ENCODE assay signal across 11 cellular contexts in the genomic region with DNA sequence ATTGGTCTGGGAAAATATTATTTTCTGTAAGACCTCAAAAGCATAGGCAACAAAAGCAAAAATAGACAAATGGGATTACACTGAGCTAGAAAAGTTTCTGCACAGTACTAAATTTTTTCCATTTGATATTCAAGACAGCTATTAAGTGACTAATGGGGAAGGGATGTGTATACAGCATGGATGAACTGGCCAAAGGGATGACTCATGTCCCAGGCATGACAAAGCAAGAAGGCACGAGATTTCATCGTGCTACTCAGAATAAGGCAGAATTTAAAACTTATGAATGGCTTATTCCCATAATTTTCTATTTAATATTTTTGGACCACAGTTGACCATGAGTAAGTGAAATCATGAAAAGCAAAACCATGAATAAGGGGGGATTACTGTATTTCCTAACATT.
DNase-seq lines count a peak whose midpoint lies in the region; ATAC-seq, FAIRE-seq and TF ChIP-seq lines count a peak whose summit lies in the region.
"Had no signal": no experiment of that assay in that cellular context is flagged by ENCODE, and none has a peak within 500 bp of the region (broad histone marks: within the 10 kb centered on the region; RNA-seq: fewer than 3 reads in every experiment).

No MANE protein-coding gene starts in this region.

- H4K5ac ChIP-seq in IMR-90 (ENCODE audit: low read depth, low read length) = no peak overlapping the region

- no peak overlapping the region for H3K4ac ChIP-seq in IMR-90 (ENCODE audit: low read depth, low read length)

- H3K9me3 Mint-ChIP-seq in activated CD8-positive, alpha-beta T cell treated with anti-CD3 and anti-CD28 coated beads for 36 hours = no peaks in the 10 kb centered on the region

- no peak for TF ChIP-seq POLR2A in IMR-90 (IDR thresholded peaks at IDR 0.05; ENCODE audit: low read depth, low read length)

- H3K27ac ChIP-seq in IMR-90 (ENCODE audit: insufficient read depth, low read length) (no peak overlapping the region; the same call in 1 of the 2 replicates), brain microvascular endothelial cell (peak overlapping the region; percentile 34), keratinocyte (ENCODE audit: control insufficient read depth, insufficient read depth, low read length) (no peak overlapping the region)
- H3K27ac ChIP-seq: BLaER1 treated with 17β-estradiol and CSF1 and Interleukin-3, amounts not matched to agents 10 nM and 100 nM had no signal

- no peak overlapping the region for H3K56ac ChIP-seq in IMR-90 (ENCODE audit: extremely low read depth, insufficient read depth, low read length)

- H3K9me3 ChIP-seq in IMR-90 (ENCODE audit: control insufficient read depth, insufficient read depth, low read length) (no peaks in the 10 kb centered on the region), keratinocyte (ENCODE audit: control insufficient read depth, low read depth, low read length) (no peaks in the 10 kb centered on the region)
- H3K9me3 ChIP-seq: BLaER1 treated with 17β-estradiol and CSF1 and Interleukin-3, amounts not matched to agents 10 nM and 100 nM had no signal

- no peaks in the 10 kb centered on the region for H3K27me3 Mint-ChIP-seq in activated CD8-positive, alpha-beta T cell treated with anti-CD3 and anti-CD28 coated beads for 36 hours

- H3K79me2 ChIP-seq in keratinocyte (ENCODE audit: control insufficient read depth, insufficient read depth, low read length) = no peaks in the 10 kb centered on the region

- H3K18ac ChIP-seq in IMR-90 (ENCODE audit: low read depth, low read length) = no peak overlapping the region

- H3K27me3 ChIP-seq in IMR-90 (ENCODE audit: control insufficient read depth, insufficient read depth, low read length) (no peaks in the 10 kb centered on the region), brain microvascular endothelial cell (replicated peaks) (no peaks in the 10 kb centered on the region), keratinocyte (ENCODE audit: control insufficient read depth, extremely low read depth, insufficient read depth, low read length) (no peaks in the 10 kb centered on the region)
- H3K27me3 ChIP-seq: BLaER1 treated with 17β-estradiol and CSF1 and Interleukin-3, amounts not matched to agents 10 nM and 100 nM had no signal

- H3K4me1 Mint-ChIP-seq in activated CD8-positive, alpha-beta T cell treated with anti-CD3 and anti-CD28 coated beads for 36 hours (ENCODE audit: low read depth) = no peaks in the 10 kb centered on the region

- H4K20me1 ChIP-seq in IMR-90 (ENCODE audit: insufficient read depth, low read length) (no peaks in the 10 kb centered on the region), keratinocyte (ENCODE audit: control insufficient read depth, extremely low read depth, insufficient read depth, low read length) (no peaks in the 10 kb centered on the region)
- H4K20me1 ChIP-seq: BLaER1 treated with 17β-estradiol and CSF1 and Interleukin-3, amounts not matched to agents 10 nM and 100 nM had no signal

- H2BK120ac ChIP-seq in IMR-90 (ENCODE audit: low read depth, low read length) = no peak overlapping the region

- peak overlapping the region; percentile 84 for H2BK5ac ChIP-seq in IMR-90 (ENCODE audit: low read depth, low read length, poor library complexity, severe bottlenecking)

- no peak overlapping the region for H2AK5ac ChIP-seq in IMR-90 (ENCODE audit: low read depth, low read length)

- dilution Hi-C loops in IMR-90 (cut with HindIII; ENCODE audit: low sequenced_read_pairs, unreplicated experiment) (no loop called here), keratinocyte (cut with MboI; ENCODE audit: extremely low pct_ligation_motif_present, low sequenced_read_pairs) (no loop called here)

- H2BK15ac ChIP-seq in IMR-90 (ENCODE audit: low read depth, low read length) = no peak overlapping the region

- H2AFZ ChIP-seq in IMR-90 (replicated peaks; ENCODE audit: low read length, poor library complexity) (no peak overlapping the region), keratinocyte (ENCODE audit: control insufficient read depth, low read length) (no peak overlapping the region)

- H2BK20ac ChIP-seq in IMR-90 (ENCODE audit: low read depth, low read length) = no peak overlapping the region

- no peak overlapping the region for H4K8ac ChIP-seq in IMR-90 (ENCODE audit: low read depth in 2 of 2, low read length in 2 of 2)

- whole genome bisulfite sequencing in IMR-90 (ENCODE audit: extremely low coverage in 2 of 2, insufficient read length in 1 of 2), 2 experiments = no CpG with 5 or more reads among the region's 2 CpGs

- H3K79me1 ChIP-seq in IMR-90 (ENCODE audit: low read depth in 1 of 2, low read length in 2 of 2) = no peaks in the 10 kb centered on the region

- H3K9me1 ChIP-seq in IMR-90 (ENCODE audit: insufficient read depth, low read length) = peaks cover 2% of the 10 kb centered on the region; the same call in 1 of the 2 replicates
- H3K9me1 ChIP-seq in keratinocyte (ENCODE audit: control insufficient read depth, extremely low read depth, insufficient read depth, low read length) = no peaks in the 10 kb centered on the region

- CTCF ChIA-PET in IMR-90 (lab: Yijun Ruan, JAX) = no interaction called here
- CTCF ChIA-PET in activated CD8-positive, alpha-beta T cell treated with anti-CD3 and anti-CD28 coated beads for 36 hours (lab: Charles Lee) = no interaction called here

- POLR2A ChIA-PET in IMR-90 (lab: Charles Lee; ENCODE audit: unreplicated experiment) = no interaction called here
- POLR2A ChIA-PET in activated CD8-positive, alpha-beta T cell treated with anti-CD3 and anti-CD28 coated beads for 36 hours (lab: Charles Lee) = interaction anchor here (0.7 kb wide), 1 partner anchor 53 kb away, joined by 3 read pairs; no protein-coding TSS in a partner anchor

- H3K9ac ChIP-seq in IMR-90 (ENCODE audit: low read depth, low read length) (no peak overlapping the region), keratinocyte (ENCODE audit: control insufficient read depth, extremely low read depth, insufficient read depth, low read length) (no peak overlapping the region)
- H3K9ac ChIP-seq: BLaER1 treated with 17β-estradiol and CSF1 and Interleukin-3, amounts not matched to agents 10 nM and 100 nM had no signal

- in situ Hi-C loops in IMR-90 (cut with MboI; ENCODE audit: low sequenced_read_pairs) = no loop called here
- in situ Hi-C loops in brain microvascular endothelial cell (cut with HindIII; ENCODE audit: low pct_ligation_motif_present, low sequenced_read_pairs) = no loop called here

- TF ChIP-seq RAD21 in IMR-90 (IDR thresholded peaks at IDR 0.05; ENCODE audit: low read length) = no peak

- H3K4me1 ChIP-seq in IMR-90 (ENCODE audit: control insufficient read depth, insufficient read depth, low read length) = no peaks in the 10 kb centered on the region
- no peaks in the 10 kb centered on the region for H3K4me1 ChIP-seq in keratinocyte (ENCODE audit: control insufficient read depth, extremely low read depth, insufficient read depth, low read length)
- H3K4me1 ChIP-seq: BLaER1 treated with 17β-estradiol and CSF1 and Interleukin-3, amounts not matched to agents 10 nM and 100 nM had no signal

- no peak overlapping the region for H3K14ac ChIP-seq in IMR-90 (replicated peaks; ENCODE audit: low read depth, low read length)

- FAIRE-seq in keratinocyte (lab: Jason Lieb, UNC) = peak; percentile 65
- FAIRE-seq: GM12892 had no signal

- no peak overlapping the region for H2AK9ac ChIP-seq in IMR-90 (replicated peaks; ENCODE audit: low read depth, low read length, poor library complexity)

- ATAC-seq in IMR-90 (ENCODE audit: low read depth) = peak; percentile 98
- no peak for ATAC-seq in activated CD8-positive, alpha-beta T cell treated with anti-CD3 and anti-CD28 coated beads for 36 hours

- no peak overlapping the region for H3K4me3 Mint-ChIP-seq in activated CD8-positive, alpha-beta T cell treated with anti-CD3 and anti-CD28 coated beads for 36 hours

- no peak overlapping the region for H3K4me2 ChIP-seq in IMR-90 (ENCODE audit: low read depth, low read length)
- no peak overlapping the region for H3K4me2 ChIP-seq in keratinocyte (ENCODE audit: control insufficient read depth, extremely low read depth, insufficient read depth, low read depth, low read length)
- H3K4me2 ChIP-seq: BLaER1 treated with 17β-estradiol and CSF1 and Interleukin-3, amounts not matched to agents 10 nM and 100 nM had no signal

- H3K36me3 Mint-ChIP-seq in activated CD8-positive, alpha-beta T cell treated with anti-CD3 and anti-CD28 coated beads for 36 hours (ENCODE audit: low read depth) = no peaks in the 10 kb centered on the region

- H3K4me3 ChIP-seq in IMR-90 (ENCODE audit: insufficient read depth, low read depth, low read length) (no peak overlapping the region), brain microvascular endothelial cell (ENCODE audit: low read depth, low read length) (no peak overlapping the region), keratinocyte (ENCODE audit: control insufficient read depth in 2 of 3, extremely low read depth in 1 of 3, insufficient read depth in 2 of 3, low read depth in 1 of 3, low read length in 3 of 3) (no peak overlapping the region)
- H3K4me3 ChIP-seq: BLaER1 treated with 17β-estradiol and CSF1 and Interleukin-3, amounts not matched to agents 10 nM and 100 nM had no signal

- peak; percentile 56 for DNase-seq in AG08395 (ENCODE audit: low spot score)
- peak; percentile 97 for DNase-seq in IMR-90
- DNase-seq in brain microvascular endothelial cell = peak; percentile 93
- DNase-seq in keratinocyte (ENCODE audit: low read depth, low spot score) = peak; percentile 25
- no peak for DNase-seq in activated CD8-positive, alpha-beta T cell treated with anti-CD3 and anti-CD28 coated beads for 36 hours
- no peak for DNase-seq in NCI-H1048 (lab: John Stamatoyannopoulos, UW)
- no peak for DNase-seq in NCI-H187 (lab: John Stamatoyannopoulos, UW)
- DNase-seq in HuH-7.5 (ENCODE audit: low spot score) = no peak
- DNase-seq: activated CD4-positive, CD25-positive, alpha-beta regulatory T cell had no signal

- no peak overlapping the region for H3K23ac ChIP-seq in IMR-90 (ENCODE audit: low read depth, low read length)

- intact Hi-C loops in IMR-90 (cut with micrococcal nuclease) = no loop called here
- intact Hi-C loops in activated CD8-positive, alpha-beta T cell treated with anti-CD3 and anti-CD28 coated beads for 36 hours (cut with micrococcal nuclease) = no loop called here

- no peak for TF ChIP-seq CTCF in IMR-90 (conservative IDR thresholded peaks at IDR 0.05; ENCODE audit: low read depth, low read length)
- no peak for TF ChIP-seq CTCF in brain microvascular endothelial cell (IDR thresholded peaks at IDR 0.05; ENCODE audit: low read depth, low read length, missing control alignments)
- no peak for TF ChIP-seq CTCF in keratinocyte (optimal IDR thresholded peaks at IDR 0.05 in 1 of 3, IDR thresholded peaks at IDR 0.05 in 1 of 3, conservative IDR thresholded peaks at IDR 0.05 in 1 of 3; ENCODE audit: extremely low read depth in 1 of 3, insufficient read depth in 2 of 3, low read length in 3 of 3)
- TF ChIP-seq CTCF in activated CD8-positive, alpha-beta T cell treated with anti-CD3 and anti-CD28 coated beads for 36 hours (IDR thresholded peaks at IDR 0.05) = no peak

- H3K36me3 ChIP-seq in IMR-90 (ENCODE audit: control insufficient read depth, insufficient read depth, low read length) (no peaks in the 10 kb centered on the region), brain microvascular endothelial cell (replicated peaks) (no peaks in the 10 kb centered on the region), keratinocyte (ENCODE audit: control insufficient read depth in 2 of 2, extremely low read depth in 1 of 2, insufficient read depth in 2 of 2, low read length in 2 of 2) (no peaks in the 10 kb centered on the region)
- H3K36me3 ChIP-seq: BLaER1 treated with 17β-estradiol and CSF1 and Interleukin-3, amounts not matched to agents 10 nM and 100 nM had no signal

- H4K91ac ChIP-seq in IMR-90 (ENCODE audit: insufficient read depth, low read depth, low read length) = no peak overlapping the region

- BruUV-seq in IMR-90 (replicated peaks; lab: Mats Ljungman, UMichigan) = no TSS peak

- no peak overlapping the region for H3K27ac Mint-ChIP-seq in activated CD8-positive, alpha-beta T cell treated with anti-CD3 and anti-CD28 coated beads for 36 hours

Comparison
In these comparisons a context has a peak if more than half of its experiments do, and no peak if none do; other contexts are left out.
1. DNase-seq: peak in AG08395 (single experiment), IMR-90 (single experiment), brain microvascular endothelial cell (single experiment) and keratinocyte (single experiment); none in activated CD8-positive, alpha-beta T cell treated with anti-CD3 and anti-CD28 coated beads for 36 hours (single experiment), NCI-H1048 (single experiment), NCI-H187 (0 of 2) and HuH-7.5 (single experiment).